In genomic region chr10:47552719-47553118, GRCh38 we compare ENCODE assay signal across 8 cellular contexts. TPM values are rescaled to one million over a fixed set of nuclear protein-coding genes. Genes with fewer than 3 reads are reported as not detected.
A peak's percentile ranks its signal among the peaks of the same experiment; 100 is the strongest.
DNase-seq lines count a peak whose midpoint lies in the region; ATAC-seq and TF ChIP-seq lines count a peak whose summit lies in the region.
"Not testable (repeated sequence)": the region's sequence is repeated elsewhere in the genome, so short reads cannot be mapped to it uniquely, and the experiment has no call there.

No MANE protein-coding gene starts in this region.

- in situ Hi-C loops in gastrocnemius medialis (cut with MboI; ENCODE audit: low sequenced_read_pairs in 4 of 4), result not testable (repeated sequence)

- intact Hi-C loops in dorsolateral prefrontal cortex (cut with DNase I); gastrocnemius medialis (cut with DNase I; ENCODE audit: low total_unique reads): not testable (repeated sequence)

- H3K9me3 ChIP-seq in gastrocnemius medialis, result not testable (repeated sequence)

- H3K27ac ChIP-seq in 22Rv1 (peak overlapping the region; percentile 82), dorsolateral prefrontal cortex (peak overlapping the region in 48 of 59 donors; percentile 47 to 96 (median 84)), gastrocnemius medialis (peak overlapping the region; percentile 79 to 93 (median 87))

- ATAC-seq in GM18861 (IDR thresholded peaks at IDR 0.05; ENCODE audit: unreplicated experiment) (peak; percentile 66), HG03045 (IDR thresholded peaks at IDR 0.05; ENCODE audit: unreplicated experiment) (peak; percentile 45), gastrocnemius medialis (peak; percentile 70 to 75)

- H3K36me3 ChIP-seq in gastrocnemius medialis, result not testable (repeated sequence)

- H3K4me3 ChIP-seq in dorsolateral prefrontal cortex, result peak overlapping the region; percentile 50 to 95 (median 72)
- peak overlapping the region; percentile 61 to 93 (median 72) for H3K4me3 ChIP-seq in gastrocnemius medialis

- not testable (repeated sequence) for H3K4me1 ChIP-seq in gastrocnemius medialis

- peak; percentile 3 for DNase-seq in NCI-H345 (lab: John Stamatoyannopoulos, UW)
- peak; percentile 18 to 22 for DNase-seq in activated CD4-positive, alpha-beta T cell treated with anti-CD3 and anti-CD28 coated beads, Interleukin-2, amount 50 U/mL, for 4 hours
- peak in 8 of 10 donors; percentile 22 to 71 (median 45) for DNase-seq in dorsolateral prefrontal cortex
- peak; percentile 78 for DNase-seq in kidney tubule cell (ENCODE audit: low spot score)
- DNase-seq in gastrocnemius medialis, result peak; percentile 13 to 36

- TF ChIP-seq POLR2A in gastrocnemius medialis (IDR thresholded peaks at IDR 0.05), result not testable (repeated sequence)

- not testable (repeated sequence) for H3K27me3 ChIP-seq in dorsolateral prefrontal cortex, gastrocnemius medialis

- peak; percentile 25; the same call in 1 of the 2 replicates for TF ChIP-seq CTCF in 22Rv1 (IDR thresholded peaks at IDR 0.05)
- TF ChIP-seq CTCF in dorsolateral prefrontal cortex (IDR thresholded peaks at IDR 0.05 in 54 of 56, conservative IDR thresholded peaks at IDR 0.05 in 2 of 56; ENCODE audit: low read depth in 1 of 56, partially characterized antibody in 56 of 56), result peak in 25 of 56 donors; percentile 7 to 45 (median 25)
- not testable (repeated sequence) for TF ChIP-seq CTCF in gastrocnemius medialis (IDR thresholded peaks at IDR 0.05 in 4 of 5, conservative IDR thresholded peaks at IDR 0.05 in 1 of 5)

RNA-seq across cellular contexts. Expression of gene AGAP9, which starts 29.3 kb away (rescaled TPM):
- 10 to 100 TPM in 109 of 120 experiments, 1 to 10 TPM in 11; 1.9 to 49.9 (median 20.5) TPM for total RNA-seq in dorsolateral prefrontal cortex
- total RNA-seq in gastrocnemius medialis, result 1 to 10 TPM in 3 of 4 donors, under 1 TPM in 1; 0.26 to 3.9 (median 1.1) TPM

Comparison
In these comparisons a context has a peak if more than half of its experiments do, and no peak if none do; other contexts are left out.
1. Peak in every context shown above with its lines: DNase-seq, ATAC-seq, H3K4me3 ChIP-seq and H3K27ac ChIP-seq.
2. DNase-seq: peak in every context shown above with its lines; median percentile 78 in kidney tubule cell; 45 in dorsolateral prefrontal cortex; 24 in gastrocnemius medialis; 20 in activated CD4-positive, alpha-beta T cell treated with anti-CD3 and anti-CD28 coated beads, Interleukin-2, amount 50 U/mL, for 4 hours; 3 in NCI-H345.